ENCODE assay signal across 9 cellular contexts in genomic region chr5:35938518-35939227, GRCh38. TPM values are rescaled to one million over a fixed set of nuclear protein-coding genes. Genes with fewer than 3 reads are reported as not detected.
DNase-seq lines count a peak whose midpoint lies in the region; ATAC-seq, FAIRE-seq and TF ChIP-seq lines count a peak whose summit lies in the region.
"Had no signal": no experiment of that assay in that cellular context is flagged by ENCODE, and none has a peak within 500 bp of the region (broad histone marks: within the 10 kb centered on the region; RNA-seq: fewer than 3 reads in every experiment).

Gene CAPSL (minus strand): TSS chr5:35938622. CDS start chr5:35921120, 17,502 bp downstream.

- no peak within 1 kb of the TSS for H2AFZ ChIP-seq in GM12878 (ENCODE audit: control insufficient read depth, low read depth, low read length)

- no peaks in the 10 kb centered on the region for H3K4me1 ChIP-seq in GM12878 (ENCODE audit: control insufficient read depth, insufficient read depth, low read length)

- H3K36me3 ChIP-seq in GM12878 (ENCODE audit: control insufficient read depth in 2 of 2, insufficient read depth in 2 of 2, low read length in 1 of 2) = no peaks in the 10 kb centered on the region

- no peaks in the 10 kb centered on the region for H4K20me1 ChIP-seq in GM12878 (ENCODE audit: control insufficient read depth, insufficient read depth)

- no TSS peak for BruUV-seq in GM12878 (replicated peaks; lab: Mats Ljungman, UMichigan)

- SMC1A ChIA-PET in GM12878 (lab: Charles Lee; ENCODE audit: uncharacterized antibody, unreplicated experiment) = interaction anchor here (1.2 to 1.8 kb wide), 2 partner anchors 32 to 162 kb away, joined by 3 to 5 read pairs; no protein-coding TSS in a partner anchor

- TF ChIP-seq EP300 in GM12878 (IDR thresholded peaks at IDR 0.05; ENCODE audit: borderline replicate concordance in 1 of 2, control insufficient read depth in 1 of 2, low read depth in 2 of 2, low read length in 2 of 2) = no peak

- DNase-seq in AG09309 (ENCODE audit: low read depth) = peak; percentile 33
- peak; percentile 65 for DNase-seq in HTR-8/SVneo (ENCODE audit: insufficient read length, low spot score)
- DNase-seq in GM12878 (ENCODE audit: low read depth, low spot score) = no peak
- peak; percentile 68 for DNase-seq in left lobe of liver (ENCODE audit: low spot score)
- no peak for DNase-seq in activated CD8-positive, alpha-beta memory T cell treated with anti-CD3 and anti-CD28 coated beads, Interleukin-2, amount 50 U/mL, for 4 hours
- DNase-seq in DMS153 treated with DMSO at 0.1 percent for 48 hours (lab: John Stamatoyannopoulos, UW; ENCODE audit: unreplicated experiment) = no peak
- no peak for DNase-seq in GM03348 (ENCODE audit: low spot score)

- no peaks in the 10 kb centered on the region for H3K79me2 ChIP-seq in GM12878 (ENCODE audit: control insufficient read depth, insufficient read depth, low read length)

- no peak within 1 kb of the TSS for H3K4me3 ChIP-seq in AG09309 (ENCODE audit: control insufficient read depth, low read depth, low read length)
- no peak within 1 kb of the TSS for H3K4me3 ChIP-seq in GM12878

- WGBS in GM12878 (ENCODE audit: insufficient coverage, insufficient replicate concordance, low lambda C conversion rate, missing lambda C conversion rate) = 12% methylated on average over 2 of the region's 2 CpGs

- intact Hi-C loops in GM12878 (cut with micrococcal nuclease; ENCODE audit: unreplicated experiment) = no loop called here

- ATAC-seq in GM12878 (peak; percentile 81), left lobe of liver (peak; percentile 84), GM18517 (IDR thresholded peaks at IDR 0.05; ENCODE audit: unreplicated experiment) (no peak)

- in situ Hi-C loops in GM12878 (cut with MboI) = no loop called here

- CTCF ChIA-PET in GM12878 (lab: Yijun Ruan, JAX) = interaction anchor here (0.7 kb wide), 2 partner anchors 13 to 132 kb away, joined by 3 read pairs; no protein-coding TSS in a partner anchor

- FAIRE-seq in HTR-8/SVneo (lab: Jason Lieb, UNC) (peak; percentile 44), GM12878 (lab: Jason Lieb, UNC) (no peak)
- FAIRE-seq: endometrium had no signal

- RAD21 ChIA-PET in GM12878 (lab: Charles Lee; ENCODE audit: unreplicated experiment) = no interaction called here

- no peak for TF ChIP-seq CTCF in AG09309 (IDR thresholded peaks at IDR 0.05; ENCODE audit: control insufficient read depth, insufficient read depth, low read depth, low read length, missing control alignments)
- no peak for TF ChIP-seq CTCF in GM12878 (IDR thresholded peaks at IDR 0.05 in 2 of 3, conservative IDR thresholded peaks at IDR 0.05 in 1 of 3; ENCODE audit: control insufficient read depth in 2 of 3, extremely low read depth in 1 of 3, insufficient read depth in 1 of 3, low read depth in 3 of 3, low read length in 3 of 3)

- H3K9me3 ChIP-seq in GM12878 (replicated peaks; ENCODE audit: control insufficient read depth, insufficient read depth, low read length) = no peaks in the 10 kb centered on the region

- H3K9ac ChIP-seq in GM12878 (ENCODE audit: control insufficient read depth, insufficient read depth, low read length) = no peak within 1 kb of the TSS

- POLR2A ChIA-PET in GM12878 (lab: Charles Lee) = no interaction called here

- no peak for TF ChIP-seq POLR2A in GM12878 (IDR thresholded peaks at IDR 0.05; ENCODE audit: low read depth, low read length)

- no peak for TF ChIP-seq RAD21 in GM12878 (IDR thresholded peaks at IDR 0.05; ENCODE audit: insufficient read depth, low read depth, low read length)

- H3K27me3 ChIP-seq in GM12878 (replicated peaks in 1 of 2; ENCODE audit: control insufficient read depth in 2 of 2, insufficient read depth in 2 of 2, low read length in 1 of 2) = no peaks in the 10 kb centered on the region; a peak in 1 of 4 replicates

- no peak within 1 kb of the TSS for H3K4me2 ChIP-seq in GM12878 (ENCODE audit: control insufficient read depth, insufficient read depth)

- H3K27ac ChIP-seq in GM12878 (ENCODE audit: control insufficient read depth, insufficient read depth) = no peak within 1 kb of the TSS

TF ChIP-seq in GM12878, 131 proteins besides CTCF, POLR2A, EP300 and RAD21:
- no peak for TF ChIP-seq TCF12 (IDR thresholded peaks at IDR 0.05; ENCODE audit: low read depth, low read length)
- TF ChIP-seq, protein P1, sequence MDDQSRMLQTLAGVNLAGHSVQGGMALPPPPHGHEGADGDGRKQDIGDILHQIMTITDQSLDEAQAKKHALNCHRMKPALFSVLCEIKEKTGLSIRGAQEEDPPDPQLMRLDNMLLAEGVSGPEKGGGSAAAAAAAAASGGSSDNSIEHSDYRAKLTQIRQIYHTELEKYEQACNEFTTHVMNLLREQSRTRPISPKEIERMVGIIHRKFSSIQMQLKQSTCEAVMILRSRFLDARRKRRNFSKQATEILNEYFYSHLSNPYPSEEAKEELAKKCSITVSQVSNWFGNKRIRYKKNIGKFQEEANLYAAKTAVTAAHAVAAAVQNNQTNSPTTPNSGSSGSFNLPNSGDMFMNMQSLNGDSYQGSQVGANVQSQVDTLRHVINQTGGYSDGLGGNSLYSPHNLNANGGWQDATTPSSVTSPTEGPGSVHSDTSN (IDR thresholded peaks at IDR 0.05; ENCODE audit: insufficient replicate concordance, low read depth, low read length) = peak; percentile 83
- TF ChIP-seq, protein P2, sequence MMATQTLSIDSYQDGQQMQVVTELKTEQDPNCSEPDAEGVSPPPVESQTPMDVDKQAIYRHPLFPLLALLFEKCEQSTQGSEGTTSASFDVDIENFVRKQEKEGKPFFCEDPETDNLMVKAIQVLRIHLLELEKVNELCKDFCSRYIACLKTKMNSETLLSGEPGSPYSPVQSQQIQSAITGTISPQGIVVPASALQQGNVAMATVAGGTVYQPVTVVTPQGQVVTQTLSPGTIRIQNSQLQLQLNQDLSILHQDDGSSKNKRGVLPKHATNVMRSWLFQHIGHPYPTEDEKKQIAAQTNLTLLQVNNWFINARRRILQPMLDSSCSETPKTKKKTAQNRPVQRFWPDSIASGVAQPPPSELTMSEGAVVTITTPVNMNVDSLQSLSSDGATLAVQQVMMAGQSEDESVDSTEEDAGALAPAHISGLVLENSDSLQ (IDR thresholded peaks at IDR 0.05) = peak; percentile 94
TF ChIP-seq in GM12878: peak in this region for 2.

RNA-seq across cellular contexts. Expression of gene CAPSL, which starts in this region (rescaled TPM):
- not detected in 2 replicates for total RNA-seq in GM12878 (2013; cell fraction: nucleolus; rRNA removed)
- total RNA-seq in GM12878 (2014; rRNA removed) = 0.11 TPM in 1 of 2 replicates, not detected in the other
- 0.18 TPM in 1 of 2 replicates, not detected in the other for total RNA-seq in GM12878 (2014; rRNA removed; fragmentation: Illumina TruSeq; extraction: Trizol)
- not detected in 2 replicates for total RNA-seq in GM12878 (2021)
- polyA plus RNA-seq in GM12878 (2011; ENCODE audit: low read depth) = not detected
- 0.57 and 0.69 TPM in 2 replicates for polyA plus RNA-seq in GM12878 (2011; rRNA removed)
- polyA plus RNA-seq in GM12878 (2011; cell fraction: cytosol; rRNA removed) = 0.07 and 0.17 TPM in 2 replicates
- 0.16 and 0.34 TPM in 2 replicates for polyA plus RNA-seq in GM12878 (2011; cell fraction: nucleus; rRNA removed)
- not detected in 2 replicates for polyA plus RNA-seq in GM12878 (2012)
- polyA plus RNA-seq in GM12878 (2014; fragmentation: Illumina TruSeq; extraction: Trizol) = not detected in 2 replicates
- under 1 TPM in 1 of 2 experiments, not detected in 1; 0.20 TPM for polyA plus RNA-seq in GM12878 (2014; fragmentation: Nextera tagmentation; extraction: Ambion mirVana)
- 0.14 TPM in 1 of 2 replicates, not detected in the other for polyA plus RNA-seq in GM12878 (2014; rRNA removed)
- under 1 TPM in 1 of 2 experiments, not detected in 1; 0.19 TPM for polyA plus RNA-seq in GM12878 (2016; fragmentation: Nextera tagmentation; extraction: Ambion mirVana)
- not detected in 2 replicates for polyA minus RNA-seq in GM12878 (2011; rRNA and poly(A)+ RNA removed)
- polyA minus RNA-seq in GM12878 (2011; cell fraction: cytosol; rRNA and poly(A)+ RNA removed) = not detected in 2 replicates
- polyA minus RNA-seq in GM12878 (2011; cell fraction: nucleus; rRNA and poly(A)+ RNA removed) = 0.60 TPM in 1 of 2 replicates, not detected in the other
- total RNA-seq in left lobe of liver = not detected

Comparison
In these comparisons a context has a peak if more than half of its experiments do, and no peak if none do; other contexts are left out.
1. Peak in ATAC-seq in GM12878; RNA of the gene not detected or under 1 TPM.
2. Peak in DNase-seq and ATAC-seq in left lobe of liver; RNA of the gene not detected or under 1 TPM.
3. DNase-seq: peak in AG09309 (single experiment) and HTR-8/SVneo (single experiment); none in GM12878 (single experiment), activated CD8-positive, alpha-beta memory T cell treated with anti-CD3 and anti-CD28 coated beads, Interleukin-2, amount 50 U/mL, for 4 hours (single experiment), DMS153 treated with DMSO at 0.1 percent for 48 hours (single experiment) and GM03348 (single experiment).